Comparison of ENCODE assay signal across 2 cellular contexts in genomic region chr14:81169711-81170103, GRCh38.
TF ChIP-seq lines count a peak whose summit lies in the region.

No MANE protein-coding gene starts in this region.

TF ChIP-seq in SK-N-SH, 30 proteins besides CTCF, POLR2A, EP300 and RAD21:
- TF ChIP-seq CHD2 (IDR thresholded peaks at IDR 0.05; ENCODE audit: low read length, partially characterized antibody) (no peak), JUND (IDR thresholded peaks at IDR 0.05) (no peak), TAF1 (IDR thresholded peaks at IDR 0.05; ENCODE audit: borderline replicate concordance, low read depth, low read length) (no peak), ELF1 (IDR thresholded peaks at IDR 0.05) (no peak), MAX (IDR thresholded peaks at IDR 0.05; ENCODE audit: low read depth) (no peak), IRF3 (IDR thresholded peaks at IDR 0.05; ENCODE audit: low read depth, low read length) (no peak), NRF1 (IDR thresholded peaks at IDR 0.05; ENCODE audit: low read depth, low read length) (no peak), REST (IDR thresholded peaks at IDR 0.05; ENCODE audit: low read depth, low read length) (no peak), RFX5 (IDR thresholded peaks at IDR 0.05; ENCODE audit: low read length) (no peak), USF2 (IDR thresholded peaks at IDR 0.05; ENCODE audit: borderline replicate concordance, low read depth, low read length) (no peak), GABPA (IDR thresholded peaks at IDR 0.05; ENCODE audit: low read depth) (no peak), YY1 (IDR thresholded peaks at IDR 0.05; ENCODE audit: low read depth) (no peak), EZH2phosphoT487 (IDR thresholded peaks at IDR 0.05; ENCODE audit: borderline replicate concordance, low read depth) (no peak), NFIC (IDR thresholded peaks at IDR 0.05; ENCODE audit: borderline replicate concordance) (no peak), USF1 (IDR thresholded peaks at IDR 0.05; ENCODE audit: borderline replicate concordance, low read depth) (no peak), FOXJ3 (CRISPR knock-in tag; IDR thresholded peaks at IDR 0.05) (no peak; the same call in 1 of the 2 replicates), TEAD4 (IDR thresholded peaks at IDR 0.05; ENCODE audit: borderline replicate concordance, insufficient read depth) (no peak), SMC3 (IDR thresholded peaks at IDR 0.05; ENCODE audit: low read depth, low read length) (no peak)

TF ChIP-seq in H1, 55 proteins besides CTCF, POLR2A, EP300 and RAD21:
- no peak for TF ChIP-seq CBX8 (IDR thresholded peaks at IDR 0.05; ENCODE audit: borderline replicate concordance, low read depth, low read length)
- TF ChIP-seq PHF8 (conservative IDR thresholded peaks at IDR 0.05; ENCODE audit: low read depth, low read length) = no peak
- no peak for TF ChIP-seq BRCA1 (IDR thresholded peaks at IDR 0.05; ENCODE audit: low read depth, low read length)
- TF ChIP-seq ASH2L (IDR thresholded peaks at IDR 0.05; ENCODE audit: low read length) = no peak
- TF ChIP-seq CHD1 (IDR thresholded peaks at IDR 0.05; ENCODE audit: low read depth, low read length) = no peak
- TF ChIP-seq CTBP2 (IDR thresholded peaks at IDR 0.05; ENCODE audit: borderline replicate concordance, insufficient read depth, insufficient read length, low read length) = no peak
- no peak for TF ChIP-seq BCL11A (IDR thresholded peaks at IDR 0.05; ENCODE audit: low read depth in 2 of 2, low read length in 2 of 2)
- no peak for TF ChIP-seq HDAC6 (IDR thresholded peaks at IDR 0.05; ENCODE audit: low read depth, low read length)
- no peak for TF ChIP-seq GTF2F1 (IDR thresholded peaks at IDR 0.05; ENCODE audit: borderline replicate concordance, low read depth, low read length)
- no peak for TF ChIP-seq KDM1A (IDR thresholded peaks at IDR 0.05; ENCODE audit: borderline replicate concordance, low read length)
- no peak for TF ChIP-seq SP2 (IDR thresholded peaks at IDR 0.05; ENCODE audit: low read length)
- no peak for TF ChIP-seq TEAD4 (IDR thresholded peaks at IDR 0.05; ENCODE audit: low read depth, low read length)
- TF ChIP-seq SUZ12 (IDR thresholded peaks at IDR 0.05; ENCODE audit: low read length) = no peak
- TF ChIP-seq ZNF274 (IDR thresholded peaks at IDR 0.05; ENCODE audit: borderline replicate concordance, extremely low read depth, low read length) = no peak
- TF ChIP-seq SIN3A (conservative IDR thresholded peaks at IDR 0.05 in 1 of 2, IDR thresholded peaks at IDR 0.05 in 1 of 2; ENCODE audit: low read depth in 1 of 2, low read length in 2 of 2) = no peak
- TF ChIP-seq EGR1 (IDR thresholded peaks at IDR 0.05; ENCODE audit: borderline replicate concordance, low read depth, low read length) = no peak
- TF ChIP-seq CREB1 (IDR thresholded peaks at IDR 0.05) = no peak
- no peak for TF ChIP-seq NRF1 (IDR thresholded peaks at IDR 0.05; ENCODE audit: low read depth, low read length)
- no peak for TF ChIP-seq CHD2 (IDR thresholded peaks at IDR 0.05; ENCODE audit: low read length)
- TF ChIP-seq NANOG (IDR thresholded peaks at IDR 0.05; ENCODE audit: insufficient read depth, low read depth, low read length, poor library complexity, severe bottlenecking) = no peak
TF ChIP-seq in H1: peak in this region for 0.
